In genomic region chr2:96485350-96485749, GRCh38 we compare ENCODE assay signal across 10 cellular contexts. TPM values are rescaled to one million over a fixed set of nuclear protein-coding genes. Genes with fewer than 3 reads are reported as not detected.
DNase-seq lines count a peak whose midpoint lies in the region; ATAC-seq and TF ChIP-seq lines count a peak whose summit lies in the region.
"Had no signal": no experiment of that assay in that cellular context is flagged by ENCODE, and none has a peak within 500 bp of the region (broad histone marks: within the 10 kb centered on the region; RNA-seq: fewer than 3 reads in every experiment).

No MANE protein-coding gene starts in this region.

- TF ChIP-seq CTCF in astrocyte of the spinal cord (IDR thresholded peaks at IDR 0.05; ENCODE audit: low read depth, low read length) (no peak), tibial artery (IDR thresholded peaks at IDR 0.05) (no peak)

- no peak overlapping the region for H3K4me3 ChIP-seq in astrocyte of the spinal cord (ENCODE audit: low read depth, low read length)
- H3K4me3 ChIP-seq in tibial artery, result peak overlapping the region; percentile 48 to 56

- peaks cover 54% of the 10 kb centered on the region for H3K4me1 Mint-ChIP-seq in activated T-cell treated with anti-CD3 and anti-CD28 coated beads, Interleukin-2, amount 50 U/mL, for 72 hours (ENCODE audit: low read depth)
- peaks cover 12% of the 10 kb centered on the region for H3K4me1 Mint-ChIP-seq in memory B cell

- ATAC-seq in activated T-cell treated with anti-CD3 and anti-CD28 coated beads, Interleukin-2, amount 50 U/mL, for 72 hours (replicated peaks in 1 of 2), result peak in 1 of 2 donors; percentile 0
- ATAC-seq in memory B cell (ENCODE audit: low read depth) (no peak), HG02973 (IDR thresholded peaks at IDR 0.05; ENCODE audit: unreplicated experiment) (no peak)

- no peaks in the 10 kb centered on the region for H3K9me3 ChIP-seq in tibial artery

- intact Hi-C loops in tibial artery (cut with DNase I; ENCODE audit: low total_unique reads), result no loop called here

- no peaks in the 10 kb centered on the region for H3K36me3 ChIP-seq in tibial artery

- in situ Hi-C loops in astrocyte of the spinal cord (cut with HindIII; ENCODE audit: low sequenced_read_pairs), result no loop called here

- H3K4me3 Mint-ChIP-seq in activated T-cell treated with anti-CD3 and anti-CD28 coated beads, Interleukin-2, amount 50 U/mL, for 72 hours, result peak overlapping the region; percentile 86 to 100
- H3K4me3 Mint-ChIP-seq in memory B cell, result peak overlapping the region; percentile 93

- H3K4me1 ChIP-seq in tibial artery, result peaks cover 0 to 15% (median 6%) of the 10 kb centered on the region in 4 donors

- peak overlapping the region; percentile 100 for H3K27ac Mint-ChIP-seq in activated T-cell treated with anti-CD3 and anti-CD28 coated beads, Interleukin-2, amount 50 U/mL, for 72 hours
- H3K27ac Mint-ChIP-seq in memory B cell, result peak overlapping the region; percentile 93

- no peaks in the 10 kb centered on the region for H3K27me3 ChIP-seq in tibial artery

- no peaks in the 10 kb centered on the region for H3K9me3 Mint-ChIP-seq in activated T-cell treated with anti-CD3 and anti-CD28 coated beads, Interleukin-2, amount 50 U/mL, for 72 hours
- no peaks in the 10 kb centered on the region for H3K9me3 Mint-ChIP-seq in memory B cell

- H3K27ac ChIP-seq in tibial artery, result peak overlapping the region; percentile 47 to 67

- peaks cover 10 to 13% of the 10 kb centered on the region in 2 donors for H3K36me3 Mint-ChIP-seq in activated T-cell treated with anti-CD3 and anti-CD28 coated beads, Interleukin-2, amount 50 U/mL, for 72 hours (ENCODE audit: insufficient read depth in 2 of 2)
- no peaks in the 10 kb centered on the region for H3K36me3 Mint-ChIP-seq in memory B cell

- no peak for DNase-seq in activated T-cell treated with anti-CD3 and anti-CD28 coated beads, Interleukin-2, amount 50 U/mL, for 72 hours
- no peak for DNase-seq in activated T-cell treated with anti-CD3 and anti-CD28 coated beads for 4 hours
- peak; percentile 17 for DNase-seq in astrocyte of the spinal cord (ENCODE audit: low read depth, low spot score)
- no peak for DNase-seq in memory B cell (ENCODE audit: low spot score in 2 of 2)
- DNase-seq in tibial artery, result no peak
- no peak for DNase-seq in HUDEP-2 (lab: John Stamatoyannopoulos, UW; ENCODE audit: unreplicated experiment in 76 of 76)
- DNase-seq in NCI-H1105 treated with DMSO at 0.1 percent for 48 hours (lab: John Stamatoyannopoulos, UW), result no peak
- DNase-seq: NCI-H1105 had no signal

- H3K27me3 Mint-ChIP-seq in activated T-cell treated with anti-CD3 and anti-CD28 coated beads, Interleukin-2, amount 50 U/mL, for 72 hours (ENCODE audit: low read depth), result no peaks in the 10 kb centered on the region
- H3K27me3 Mint-ChIP-seq in memory B cell, result no peaks in the 10 kb centered on the region

RNA-seq across cellular contexts. Expression of gene NEURL3, which starts 19.8 kb away (rescaled TPM):
- 1 to 10 TPM; 4.4 to 5.3 TPM for total RNA-seq in activated T-cell treated with anti-CD3 and anti-CD28 coated beads, Interleukin-2, amount 50 U/mL, for 72 hours
- total RNA-seq: bronchial epithelial cell had no signal

RNA-seq across cellular contexts. Expression of gene ARID5A, which starts 51.2 kb away (rescaled TPM):
- total RNA-seq in activated T-cell treated with anti-CD3 and anti-CD28 coated beads, Interleukin-2, amount 50 U/mL, for 72 hours, result 100 to 1,000 TPM; 424 to 433 TPM
